Comparison of ENCODE assay signal across 1 cellular context in the genomic region with DNA sequence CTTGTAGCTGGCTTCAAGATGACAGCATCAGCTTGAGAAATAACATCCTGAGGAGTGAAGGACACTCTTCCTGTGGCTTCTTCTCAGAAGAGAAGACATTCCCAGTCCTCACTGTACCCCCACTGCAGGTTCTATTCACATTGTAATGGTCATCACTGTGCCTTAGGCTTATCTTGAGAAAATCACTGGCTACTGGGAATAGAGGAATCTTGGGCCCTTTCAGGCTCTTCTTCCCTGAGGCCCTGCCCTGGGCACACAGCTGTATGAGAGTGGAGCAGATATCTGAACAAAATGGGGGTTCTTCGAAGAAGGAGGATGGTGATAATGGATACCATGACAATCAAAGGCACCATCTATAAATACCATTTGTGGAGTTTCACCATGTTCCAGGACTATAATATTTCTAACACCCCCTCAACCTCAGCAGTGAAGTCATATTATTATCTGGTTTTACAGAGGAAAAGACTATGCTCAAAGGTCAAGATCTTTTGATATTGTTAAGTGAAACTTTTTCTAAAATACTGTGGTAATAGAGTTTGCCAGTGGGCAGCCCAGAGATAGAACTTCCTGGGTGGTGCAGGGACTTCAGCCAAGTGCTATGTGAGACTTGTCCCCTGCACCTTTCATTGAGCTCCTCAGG.
TF ChIP-seq lines count a peak whose summit lies in the region.

No MANE protein-coding gene starts in this region.

TF ChIP-seq in HepG2, 621 proteins besides CTCF, POLR2A, EP300 and RAD21:
- no peak for TF ChIP-seq ZNF225 (CRISPR knock-in tag; IDR thresholded peaks at IDR 0.05)
- no peak for TF ChIP-seq MTF2 (CRISPR knock-in tag; IDR thresholded peaks at IDR 0.05; ENCODE audit: borderline replicate concordance)
- 0 out of 2 replicates have a peak, but pooled peaks have one; percentile 34 for TF ChIP-seq PHF21A (CRISPR knock-in tag; IDR thresholded peaks at IDR 0.05)
TF ChIP-seq in HepG2: peak in this region for 1.
